In the genomic region with DNA sequence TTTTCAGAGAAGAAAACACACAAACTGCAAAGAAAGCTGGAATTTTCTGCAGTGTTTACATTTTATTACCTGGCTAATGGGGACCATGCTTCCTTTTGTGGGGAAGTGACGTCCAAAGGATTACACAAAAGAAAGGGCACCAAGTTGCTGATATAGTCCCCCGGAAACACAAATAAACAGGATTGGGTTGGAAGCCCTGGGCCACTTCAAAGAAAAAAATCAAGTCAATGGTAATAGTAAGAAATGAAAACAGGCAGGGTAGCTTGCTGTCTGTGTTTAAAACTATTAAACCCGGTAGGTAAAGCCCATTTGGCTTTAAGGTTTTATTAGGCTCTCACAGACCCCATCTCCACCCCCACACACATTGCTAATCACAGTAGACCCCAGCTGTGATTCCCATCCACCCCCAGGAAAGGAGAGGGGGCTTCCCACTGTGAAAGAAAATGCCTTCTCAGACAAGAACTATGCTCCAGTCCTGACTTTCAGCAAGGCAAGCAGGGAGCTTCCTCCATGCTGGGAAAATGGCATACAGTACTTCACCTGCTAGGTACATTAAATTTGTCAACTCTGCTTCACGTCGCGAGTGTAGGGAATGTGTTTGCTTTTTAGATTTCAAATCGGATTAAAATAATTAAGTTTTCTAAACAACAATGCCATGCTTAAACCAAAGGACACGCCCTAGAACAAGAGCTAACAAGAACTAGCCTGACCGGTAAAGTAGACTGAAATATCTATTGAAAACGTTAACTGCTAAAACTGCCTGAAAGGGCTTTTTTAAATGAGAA, we compare ENCODE assay signal across 8 cellular contexts. TPM values are rescaled to one million over a fixed set of nuclear protein-coding genes. Genes with fewer than 3 reads are reported as not detected.
DNase-seq lines count a peak whose midpoint lies in the region; ATAC-seq and TF ChIP-seq lines count a peak whose summit lies in the region.

No MANE protein-coding gene starts in this region.

- H3K4me1 ChIP-seq in heart left ventricle: peaks cover 0 to 19% (median 6%) of the 10 kb centered on the region in 12 donors

- TF ChIP-seq POLR2A in heart left ventricle (IDR thresholded peaks at IDR 0.05): no peak

- peak overlapping the region; percentile 19 to 92 (median 82) for H3K27ac ChIP-seq in heart left ventricle

- no peak for TF ChIP-seq CTCF in heart left ventricle (IDR thresholded peaks at IDR 0.05)

- H3K4me3 ChIP-seq in heart left ventricle (peak overlapping the region; percentile 52 to 92 (median 73)), iPS-11a (ENCODE audit: low read depth, low read length) (peak overlapping the region; percentile 78)

- no peaks in the 10 kb centered on the region for H3K9me3 Mint-ChIP-seq in activated CD4-positive, alpha-beta memory T cell treated with anti-CD3 and anti-CD28 coated beads, Interleukin-2, amount 10 ng/mL, durations not matched to agents 7 days and 5 days
- H3K9me3 Mint-ChIP-seq in stimulated activated memory B cell treated with anti-CD40 and anti-IgM and Interleukin-4, amounts not matched to agents 10 μg/mL and 1 μg/mL and 100 μg/mL, for 72 hours: no peaks in the 10 kb centered on the region

- peaks cover 2% of the 10 kb centered on the region for H3K36me3 Mint-ChIP-seq in activated CD4-positive, alpha-beta memory T cell treated with anti-CD3 and anti-CD28 coated beads, Interleukin-2, amount 10 ng/mL, durations not matched to agents 7 days and 5 days (ENCODE audit: low read depth)
- no peaks in the 10 kb centered on the region for H3K36me3 Mint-ChIP-seq in stimulated activated memory B cell treated with anti-CD40 and anti-IgM and Interleukin-4, amounts not matched to agents 10 μg/mL and 1 μg/mL and 100 μg/mL, for 72 hours

- no peak for DNase-seq in heart left ventricle
- no peak for DNase-seq in cardiac septum (ENCODE audit: low spot score)
- no peak for DNase-seq in activated CD4-positive, alpha-beta memory T cell treated with anti-CD3 and anti-CD28 coated beads, Interleukin-2, amount 10 ng/mL, durations not matched to agents 7 days and 5 days
- no peak for DNase-seq in inferior parietal cortex (ENCODE audit: extremely low spot score)

- H3K9me3 ChIP-seq in heart left ventricle: no peaks in the 10 kb centered on the region

- H3K27me3 ChIP-seq in heart left ventricle: peaks cover 0 to 43% (median 5%) of the 10 kb centered on the region in 9 donors

- H3K4me3 Mint-ChIP-seq in activated CD4-positive, alpha-beta memory T cell treated with anti-CD3 and anti-CD28 coated beads, Interleukin-2, amount 10 ng/mL, durations not matched to agents 7 days and 5 days: peak overlapping the region; percentile 86
- H3K4me3 Mint-ChIP-seq in stimulated activated memory B cell treated with anti-CD40 and anti-IgM and Interleukin-4, amounts not matched to agents 10 μg/mL and 1 μg/mL and 100 μg/mL, for 72 hours: peak overlapping the region; percentile 90

- CTCF ChIA-PET in activated CD4-positive, alpha-beta memory T cell treated with anti-CD3 and anti-CD28 coated beads, Interleukin-2, amount 10 ng/mL, durations not matched to agents 7 days and 5 days (lab: Charles Lee): interaction anchor here (0.7 to 3.7 kb wide), 11 partner anchors 9 to 407 kb away, joined by 3 to 21 read pairs (median 4); a partner anchor contains a TSS

- peak overlapping the region; percentile 84 for H3K27ac Mint-ChIP-seq in activated CD4-positive, alpha-beta memory T cell treated with anti-CD3 and anti-CD28 coated beads, Interleukin-2, amount 10 ng/mL, durations not matched to agents 7 days and 5 days
- no peak overlapping the region for H3K27ac Mint-ChIP-seq in stimulated activated memory B cell treated with anti-CD40 and anti-IgM and Interleukin-4, amounts not matched to agents 10 μg/mL and 1 μg/mL and 100 μg/mL, for 72 hours

- intact Hi-C loops in heart left ventricle (cut with DNase I) (loop anchor here in 7 of 10 donors (2.0 to 10.0 kb wide), 6 partner anchors 101 to 401 kb away; a partner anchor contains a TSS), cardiac septum (cut with DNase I) (loop anchor here (5.0 to 10.0 kb wide), 3 partner anchors 74 to 401 kb away; a partner anchor contains a TSS)

- POLR2A ChIA-PET in activated CD4-positive, alpha-beta memory T cell treated with anti-CD3 and anti-CD28 coated beads, Interleukin-2, amount 10 ng/mL, durations not matched to agents 7 days and 5 days (lab: Charles Lee): interaction anchor here (0.6 to 2.8 kb wide), 9 partner anchors 11 to 667 kb away, joined by 3 to 7 read pairs (median 3); a partner anchor contains a TSS

- peaks cover 33% of the 10 kb centered on the region for H3K4me1 Mint-ChIP-seq in activated CD4-positive, alpha-beta memory T cell treated with anti-CD3 and anti-CD28 coated beads, Interleukin-2, amount 10 ng/mL, durations not matched to agents 7 days and 5 days
- peaks cover 20% of the 10 kb centered on the region for H3K4me1 Mint-ChIP-seq in stimulated activated memory B cell treated with anti-CD40 and anti-IgM and Interleukin-4, amounts not matched to agents 10 μg/mL and 1 μg/mL and 100 μg/mL, for 72 hours

- peaks cover 9% of the 10 kb centered on the region for H3K27me3 Mint-ChIP-seq in activated CD4-positive, alpha-beta memory T cell treated with anti-CD3 and anti-CD28 coated beads, Interleukin-2, amount 10 ng/mL, durations not matched to agents 7 days and 5 days
- H3K27me3 Mint-ChIP-seq in stimulated activated memory B cell treated with anti-CD40 and anti-IgM and Interleukin-4, amounts not matched to agents 10 μg/mL and 1 μg/mL and 100 μg/mL, for 72 hours: peaks cover 43% of the 10 kb centered on the region

- H3K36me3 ChIP-seq in heart left ventricle: no peaks in the 10 kb centered on the region

- peak in 1 of 4 donors; percentile 52 for ATAC-seq in heart left ventricle
- no peak for ATAC-seq in stimulated activated memory B cell treated with anti-CD40 and anti-IgM and Interleukin-4, amounts not matched to agents 10 μg/mL and 1 μg/mL and 100 μg/mL, for 72 hours
- ATAC-seq in HG03039 (IDR thresholded peaks at IDR 0.05; ENCODE audit: unreplicated experiment): no peak
- ATAC-seq in GM18870 (IDR thresholded peaks at IDR 0.05; ENCODE audit: unreplicated experiment): no peak

- WGBS in heart left ventricle, 4 donors: 20 to 29% (median 26%) methylated on average over 10 of the region's 10 CpGs

RNA-seq across cellular contexts. Expression of a gene that starts 1.1 kb away (rescaled TPM):
- total RNA-seq in heart left ventricle: 10 to 100 TPM; 49.5 to 73.4 (median 53.6) TPM
- 10 to 100 TPM; 41.0 to 54.2 TPM for polyA plus RNA-seq in heart left ventricle
- total RNA-seq in cardiac septum: 59.3 TPM
- total RNA-seq in activated CD4-positive, alpha-beta memory T cell treated with anti-CD3 and anti-CD28 coated beads, Interleukin-2, amount 10 ng/mL, durations not matched to agents 7 days and 5 days: 10 to 100 TPM; 18.0 to 19.0 TPM

RNA-seq across cellular contexts. Expression of a gene that starts 55.7 kb away (rescaled TPM):
- total RNA-seq in heart left ventricle (10 to 100 TPM in 1 of 9 donors, 1 to 10 TPM in 8; 1.0 to 11.9 (median 2.8) TPM), cardiac septum (9.6 TPM)
- polyA plus RNA-seq in heart left ventricle: under 1 TPM; 0.58 to 0.65 TPM
- under 1 TPM; 0.50 to 0.55 TPM for total RNA-seq in activated CD4-positive, alpha-beta memory T cell treated with anti-CD3 and anti-CD28 coated beads, Interleukin-2, amount 10 ng/mL, durations not matched to agents 7 days and 5 days
